In genomic region chr11:64619811-64620285, GRCh38 we compare ENCODE assay signal across 9 cellular contexts. TPM values are rescaled to one million over a fixed set of nuclear protein-coding genes. Genes with fewer than 3 reads are reported as not detected.
DNase-seq lines count a peak whose midpoint lies in the region; ATAC-seq lines count a peak whose summit lies in the region.
"Had no signal": no experiment of that assay in that cellular context is flagged by ENCODE, and none has a peak within 500 bp of the region (broad histone marks: within the 10 kb centered on the region; RNA-seq: fewer than 3 reads in every experiment).

No MANE protein-coding gene starts in this region.

- H3K4me2 ChIP-seq in neuronal stem cell (ENCODE audit: insufficient read depth, low read length, poor library complexity, severe bottlenecking): peak overlapping the region; percentile 29

- peak overlapping the region; percentile 98 for H2BK15ac ChIP-seq in neuronal stem cell (ENCODE audit: low read length)

- H2BK5ac ChIP-seq in neuronal stem cell (ENCODE audit: low read length): peak overlapping the region; percentile 89

- H2AFZ ChIP-seq in neuronal stem cell (ENCODE audit: low read length): peak overlapping the region; percentile 63

- H3K9ac ChIP-seq in neuronal stem cell (ENCODE audit: low read depth, low read length, poor library complexity): peak overlapping the region; percentile 86

- peak; percentile 52 for DNase-seq in ELF-1 (ENCODE audit: low read depth, low spot score)
- DNase-seq in NCI-H226: peak; percentile 77
- no peak for DNase-seq in neuronal stem cell (ENCODE audit: low spot score)
- DNase-seq in activated CD8-positive, alpha-beta memory T cell treated with anti-CD3 and anti-CD28 coated beads, Interleukin-2, amount 50 U/mL, for 48 hours: no peak
- no peak for DNase-seq in middle frontal gyrus (ENCODE audit: extremely low spot score, low spot score)
- DNase-seq in NCI-H1930 (lab: John Stamatoyannopoulos, UW): no peak

- peaks cover 0 to 8% of the 10 kb centered on the region in 2 donors for H3K36me3 ChIP-seq in neuronal stem cell (replicated peaks in 1 of 2; ENCODE audit: control insufficient read depth in 2 of 2, insufficient read depth in 2 of 2, low read length in 2 of 2)

- H3K18ac ChIP-seq in neuronal stem cell (ENCODE audit: low read length): peak overlapping the region; percentile 92

- H2BK120ac ChIP-seq in neuronal stem cell (ENCODE audit: low read depth, low read length): peak overlapping the region; percentile 93

- no peaks in the 10 kb centered on the region for H3K27me3 ChIP-seq in neuronal stem cell (ENCODE audit: control insufficient read depth in 3 of 3, insufficient read depth in 3 of 3, low read depth in 1 of 3, low read length in 3 of 3)

- no peak overlapping the region for H3K4me3 ChIP-seq in neuronal stem cell (ENCODE audit: low read length in 2 of 2)

- peaks cover 2% of the 10 kb centered on the region for H3K79me1 ChIP-seq in neuronal stem cell (ENCODE audit: low read depth, low read length)

- H3K14ac ChIP-seq in neuronal stem cell (ENCODE audit: low read length): peak overlapping the region; percentile 39

- peak overlapping the region; percentile 72 for H3K27ac ChIP-seq in neuronal stem cell (replicated peaks; ENCODE audit: low read length)

- H4K91ac ChIP-seq in neuronal stem cell (ENCODE audit: low read depth, low read length, poor library complexity): peak overlapping the region; percentile 93

- peak overlapping the region; percentile 47 for H2BK12ac ChIP-seq in neuronal stem cell (ENCODE audit: low read length)

- H2AK5ac ChIP-seq in neuronal stem cell (ENCODE audit: low read depth, low read length): peak overlapping the region; percentile 93

- peak; percentile 19 for ATAC-seq in esophagus mucosa
- no peak for ATAC-seq in GM19351 (IDR thresholded peaks at IDR 0.05; ENCODE audit: unreplicated experiment)

- WGBS in neuronal stem cell (ENCODE audit: extremely low coverage in 2 of 2, insufficient read length in 2 of 2, insufficient replicate concordance in 1 of 2), 2 donors: no CpG with 5 or more reads among the region's 4 CpGs

- peak overlapping the region; percentile 86 for H3K4ac ChIP-seq in neuronal stem cell (ENCODE audit: low read length)

- peaks cover 0 to 2% of the 10 kb centered on the region in 2 donors for H3K9me3 ChIP-seq in neuronal stem cell (replicated peaks in 1 of 2; ENCODE audit: control insufficient read depth in 2 of 2, insufficient read depth in 1 of 2, low read depth in 1 of 2, low read length in 2 of 2)

- peaks cover 19 to 22% of the 10 kb centered on the region in 2 donors for H3K4me1 ChIP-seq in neuronal stem cell (ENCODE audit: control insufficient read depth in 2 of 2, insufficient read depth in 1 of 2, low read depth in 1 of 2, low read length in 2 of 2)

- H4K8ac ChIP-seq in neuronal stem cell (ENCODE audit: low read depth, low read length): no peak overlapping the region

- no peak overlapping the region for H3K23ac ChIP-seq in neuronal stem cell (ENCODE audit: low read depth, low read length, poor library complexity)

RNA-seq across cellular contexts. Expression of gene SLC22A12, which starts 28.8 kb away (rescaled TPM):
- not detected for total RNA-seq in esophagus mucosa
- polyA plus RNA-seq in neuronal stem cell (2013, experiment 1 of 2): not detected
- not detected for polyA plus RNA-seq in neuronal stem cell (2013, experiment 2 of 2)
- polyA plus RNA-seq: thymus had no signal

Comparison
In these comparisons a context has a peak if more than half of its experiments do, and no peak if none do; other contexts are left out.
1. DNase-seq: peak in ELF-1 (single experiment) and NCI-H226 (single experiment); none in neuronal stem cell (single experiment), activated CD8-positive, alpha-beta memory T cell treated with anti-CD3 and anti-CD28 coated beads, Interleukin-2, amount 50 U/mL, for 48 hours (single experiment), middle frontal gyrus (single experiment) and NCI-H1930 (0 of 2).